8 cellular contexts compared by ENCODE assay signal in genomic region chr2:168244318-168244717, GRCh38. TPM values are rescaled to one million over a fixed set of nuclear protein-coding genes. Genes with fewer than 3 reads are reported as not detected.
DNase-seq lines count a peak whose midpoint lies in the region; ATAC-seq and TF ChIP-seq lines count a peak whose summit lies in the region.

No MANE protein-coding gene starts in this region.

- H3K4me1 ChIP-seq in HCT116 (ENCODE audit: control insufficient read depth in 1 of 2, insufficient read depth in 2 of 2, low read length in 2 of 2), result peaks cover 39 to 74% of the 10 kb centered on the region in 2 experiments

- no peaks in the 10 kb centered on the region for H3K27me3 ChIP-seq in HCT116 (ENCODE audit: insufficient read depth, low read length)

- no peaks in the 10 kb centered on the region for H3K9me3 ChIP-seq in HCT116 (ENCODE audit: control insufficient read depth in 1 of 2, insufficient read depth in 1 of 2, low read depth in 1 of 2, low read length in 2 of 2)

- H3K36me3 ChIP-seq in HCT116 (ENCODE audit: control insufficient read depth in 1 of 2, insufficient read depth in 2 of 2, low read length in 2 of 2), result peaks cover 0 to 21% of the 10 kb centered on the region in 2 experiments; a peak in 1 of 4 replicates

- H3K27me3 Mint-ChIP-seq in natural killer cell treated with Interleukin-12 subunit alpha and Interleukin-12 subunit beta and Interleukin-15 and Interleukin-18, amount 100 ng/mL, for 72 hours, result no peaks in the 10 kb centered on the region

- no peak for TF ChIP-seq CTCF in HCT116 (IDR thresholded peaks at IDR 0.05 in 2 of 3, conservative IDR thresholded peaks at IDR 0.05 in 1 of 3; ENCODE audit: borderline replicate concordance in 1 of 3, insufficient read depth in 1 of 3, low read depth in 2 of 3, low read length in 2 of 3)
- TF ChIP-seq CTCF in GM13977 (IDR thresholded peaks at IDR 0.05; ENCODE audit: extremely low read depth, insufficient read depth, missing control alignments), result no peak

- TSS peak; percentile 40 for BruUV-seq in HCT116 (replicated peaks; lab: Mats Ljungman, UMichigan)

- CTCF ChIA-PET in HCT116 (lab: Charles Lee), result no interaction called here

- peaks cover 79% of the 10 kb centered on the region for H3K79me2 ChIP-seq in HCT116 (ENCODE audit: insufficient read depth, low read length)

- no peak overlapping the region for H3K4me3 ChIP-seq in HCT116 (replicated peaks in 1 of 2; ENCODE audit: low read depth in 1 of 2, low read length in 2 of 2)

- in situ Hi-C loops in GM13977 (cut with MboI; ENCODE audit: low pct_unique_long_range_greater_than_20kb, low sequenced_read_pairs, unreplicated experiment), result no loop called here

- no peaks in the 10 kb centered on the region for H3K9me3 Mint-ChIP-seq in natural killer cell treated with Interleukin-12 subunit alpha and Interleukin-12 subunit beta and Interleukin-15 and Interleukin-18, amount 100 ng/mL, for 72 hours

- H3K9ac ChIP-seq in HCT116 (ENCODE audit: low read length), result no peak overlapping the region

- no peaks in the 10 kb centered on the region for H3K9me2 ChIP-seq in HCT116 (ENCODE audit: insufficient read depth)

- POLR2A ChIA-PET in HCT116 (lab: Charles Lee), result no interaction called here

- H3K36me3 Mint-ChIP-seq in natural killer cell treated with Interleukin-12 subunit alpha and Interleukin-12 subunit beta and Interleukin-15 and Interleukin-18, amount 100 ng/mL, for 72 hours, result peaks cover 6% of the 10 kb centered on the region

- ATAC-seq in HCT116 (no peak), HG02588 (IDR thresholded peaks at IDR 0.05; ENCODE audit: unreplicated experiment) (no peak), HG03442 (IDR thresholded peaks at IDR 0.05; ENCODE audit: unreplicated experiment) (no peak)
- ATAC-seq in natural killer cell treated with Interleukin-12 subunit alpha and Interleukin-12 subunit beta and Interleukin-15 and Interleukin-18, amount 100 ng/mL, for 72 hours, result peak; percentile 70 to 74

- RAD21 ChIA-PET in HCT116 (lab: Charles Lee; ENCODE audit: low non-redundant PET in 1 of 2, low total read pairs in 2 of 2, uncharacterized antibody in 2 of 2, unreplicated experiment in 2 of 2), result no interaction called here

- H4K20me1 ChIP-seq in HCT116 (ENCODE audit: insufficient read depth), result no peaks in the 10 kb centered on the region

- H3K4me1 Mint-ChIP-seq in natural killer cell treated with Interleukin-12 subunit alpha and Interleukin-12 subunit beta and Interleukin-15 and Interleukin-18, amount 100 ng/mL, for 72 hours (ENCODE audit: low read depth in 2 of 2), result peaks cover 35 to 43% of the 10 kb centered on the region in 2 donors

- DNase-seq in HCT116 (ENCODE audit: low read depth, low spot score) (no peak), NCI-H774 (lab: John Stamatoyannopoulos, UW) (peak; percentile 45), GM13977 (ENCODE audit: low spot score) (no peak), putamen (ENCODE audit: low spot score) (no peak)
- peak; percentile 77 for DNase-seq in activated effector memory CD4-positive, alpha-beta T cell treated with anti-CD3 and anti-CD28 coated beads, Interleukin-2, amount 50 U/mL, for 16 hours
- peak; percentile 82 for DNase-seq in natural killer cell treated with Interleukin-12 subunit alpha and Interleukin-12 subunit beta and Interleukin-15 and Interleukin-18, amount 100 ng/mL, for 72 hours (ENCODE audit: low spot score)

- no peak for TF ChIP-seq RAD21 in HCT116 (IDR thresholded peaks at IDR 0.05; ENCODE audit: low read depth)

- H2AFZ ChIP-seq in HCT116 (ENCODE audit: low read depth, low read length, poor library complexity, severe bottlenecking), result no peak overlapping the region

- intact Hi-C loops in HCT116 (cut with micrococcal nuclease), result no loop called here

- no peak overlapping the region for H3K27ac ChIP-seq in HCT116 (ENCODE audit: low read depth, low read length)

- peak overlapping the region; percentile 77 for H3K4me2 ChIP-seq in HCT116 (ENCODE audit: low read length)

- TF ChIP-seq POLR2A in HCT116 (IDR thresholded peaks at IDR 0.05; ENCODE audit: borderline replicate concordance, extremely low read depth, insufficient read depth, insufficient read length), result no peak

- H3K4me3 Mint-ChIP-seq in natural killer cell treated with Interleukin-12 subunit alpha and Interleukin-12 subunit beta and Interleukin-15 and Interleukin-18, amount 100 ng/mL, for 72 hours, result peak overlapping the region; percentile 94

- peak overlapping the region; percentile 87 to 92 for H3K27ac Mint-ChIP-seq in natural killer cell treated with Interleukin-12 subunit alpha and Interleukin-12 subunit beta and Interleukin-15 and Interleukin-18, amount 100 ng/mL, for 72 hours

TF ChIP-seq in HCT116, 20 proteins besides CTCF, POLR2A, EP300 and RAD21:
- no peak for TF ChIP-seq ZNF274 (IDR thresholded peaks at IDR 0.05; ENCODE audit: low read depth, low read length)
- no peak for TF ChIP-seq ATF3 (IDR thresholded peaks at IDR 0.05)
- no peak for TF ChIP-seq YY1 (IDR thresholded peaks at IDR 0.05; ENCODE audit: extremely low read depth, insufficient replicate concordance, low read depth, low read length)
- TF ChIP-seq, protein P1, sequence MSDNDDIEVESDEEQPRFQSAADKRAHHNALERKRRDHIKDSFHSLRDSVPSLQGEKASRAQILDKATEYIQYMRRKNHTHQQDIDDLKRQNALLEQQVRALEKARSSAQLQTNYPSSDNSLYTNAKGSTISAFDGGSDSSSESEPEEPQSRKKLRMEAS (IDR thresholded peaks at IDR 0.05), result no peak; the same call in 1 of the 2 replicates
- no peak for TF ChIP-seq EZH2phosphoT487 (IDR thresholded peaks at IDR 0.05; ENCODE audit: borderline replicate concordance)
- TF ChIP-seq EZH2 (IDR thresholded peaks at IDR 0.05), result no peak
- TF ChIP-seq SIN3A (IDR thresholded peaks at IDR 0.05; ENCODE audit: low read depth), result no peak
TF ChIP-seq in HCT116: peak in this region for 0.

RNA-seq across cellular contexts. Expression of gene STK39, which starts 3.1 kb away (rescaled TPM):
- 118 TPM for total RNA-seq in HCT116 (2021; ENCODE audit: unreplicated experiment)
- polyA plus RNA-seq in HCT116 (2012), result 62.6 and 81.7 TPM in 2 replicates
- 10 to 100 TPM; 39.1 to 52.0 TPM for total RNA-seq in natural killer cell treated with Interleukin-12 subunit alpha and Interleukin-12 subunit beta and Interleukin-15 and Interleukin-18, amount 100 ng/mL, for 72 hours

Comparison
In these comparisons a context has a peak if more than half of its experiments do, and no peak if none do; other contexts are left out.
1. ATAC-seq: peak in natural killer cell treated with Interleukin-12 subunit alpha and Interleukin-12 subunit beta and Interleukin-15 and Interleukin-18, amount 100 ng/mL, for 72 hours (2 of 2); none in HCT116 (single experiment), HG02588 (single experiment) and HG03442 (single experiment).
2. DNase-seq: peak in NCI-H774 (single experiment), activated effector memory CD4-positive, alpha-beta T cell treated with anti-CD3 and anti-CD28 coated beads, Interleukin-2, amount 50 U/mL, for 16 hours (single experiment) and natural killer cell treated with Interleukin-12 subunit alpha and Interleukin-12 subunit beta and Interleukin-15 and Interleukin-18, amount 100 ng/mL, for 72 hours (single experiment); none in HCT116 (single experiment), GM13977 (single experiment) and putamen (single experiment).